In the genomic region with DNA sequence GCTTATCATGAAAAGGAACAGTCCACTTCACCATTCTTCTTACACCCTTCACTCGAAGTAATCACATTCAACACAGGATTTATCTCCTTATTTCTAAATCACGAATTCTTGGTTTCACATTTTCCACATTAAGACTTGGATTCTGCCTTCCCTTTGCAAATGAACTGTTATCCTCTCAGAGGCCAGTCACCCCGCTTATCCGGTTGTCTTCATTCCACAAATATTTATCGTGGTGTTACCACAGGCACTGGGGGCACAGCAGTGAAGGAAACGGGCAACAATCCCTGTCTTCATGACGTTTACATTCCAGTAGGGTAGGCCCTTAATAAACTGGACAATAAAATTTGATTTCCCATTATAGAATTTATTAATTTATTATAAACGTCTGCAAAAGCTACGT, we compare ENCODE assay signal across 3 cellular contexts.
"Had no signal": no experiment of that assay in that cellular context is flagged by ENCODE, and none has a peak within 500 bp of the region (broad histone marks: within the 10 kb centered on the region; RNA-seq: fewer than 3 reads in every experiment).

No MANE protein-coding gene starts in this region.

- ATAC-seq: GM12878 had no signal

- DNase-seq: GDM1, GF-D8 had no signal

- H3K4me3 ChIP-seq: GM12878 had no signal
